In the genomic region with DNA sequence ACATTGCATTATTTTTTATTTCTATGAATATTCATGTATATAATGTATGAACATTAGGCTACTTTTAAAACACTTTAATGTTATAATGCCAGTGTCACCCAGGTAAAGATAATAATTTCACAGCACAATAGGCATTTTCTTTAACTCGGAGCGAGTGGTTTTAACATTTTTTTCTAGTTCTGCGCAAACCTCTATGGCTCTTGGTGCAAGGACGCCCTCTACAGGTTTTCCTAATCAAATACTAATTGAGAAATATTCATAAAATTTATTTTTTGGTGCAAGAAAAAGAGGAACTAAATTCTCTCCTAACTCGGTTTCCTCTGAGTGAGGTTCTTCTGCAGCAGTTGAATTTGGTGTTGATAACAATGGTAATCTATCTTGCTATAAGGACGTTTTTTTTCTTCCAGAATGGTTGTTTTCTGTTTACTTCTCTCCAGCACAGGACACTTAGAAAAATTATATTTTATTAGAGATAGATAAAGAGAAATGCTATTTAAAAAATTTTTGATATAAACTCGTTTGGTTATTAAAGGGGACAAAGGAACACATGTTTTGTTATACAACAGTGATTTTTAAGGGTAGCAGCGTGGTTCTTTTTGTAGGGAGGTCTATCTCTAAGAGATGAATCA, we compare ENCODE assay signal across 8 cellular contexts. TPM values are rescaled to one million over a fixed set of nuclear protein-coding genes. Genes with fewer than 3 reads are reported as not detected.
DNase-seq lines count a peak whose midpoint lies in the region; ATAC-seq and TF ChIP-seq lines count a peak whose summit lies in the region.

No MANE protein-coding gene starts in this region.

- H3K4me1 ChIP-seq in BE2C (no peaks in the 10 kb centered on the region), body of pancreas (peaks cover 10% of the 10 kb centered on the region), mesenchymal stem cell (ENCODE audit: control insufficient read depth, insufficient read depth, low read depth, low read length) (peaks cover 12% of the 10 kb centered on the region)

- peak; percentile 83 for TF ChIP-seq CTCF in BE2C (IDR thresholded peaks at IDR 0.05; ENCODE audit: low read depth, low read length)
- peak; percentile 46 to 63 (median 59) for TF ChIP-seq CTCF in body of pancreas (IDR thresholded peaks at IDR 0.05)

- H3K4ac ChIP-seq in mesenchymal stem cell (ENCODE audit: low read depth in 1 of 2, low read length in 2 of 2), result no peak overlapping the region

- H2BK120ac ChIP-seq in mesenchymal stem cell (ENCODE audit: low read depth, low read length), result no peak overlapping the region

- intact Hi-C loops in body of pancreas (cut with DNase I), result no loop called here

- no peak overlapping the region for H2BK15ac ChIP-seq in mesenchymal stem cell (ENCODE audit: low read depth, poor library complexity, severe bottlenecking)

- no peaks in the 10 kb centered on the region for H3K79me1 ChIP-seq in mesenchymal stem cell (replicated peaks; ENCODE audit: low read length, poor library complexity, severe bottlenecking)

- H4K91ac ChIP-seq in mesenchymal stem cell (ENCODE audit: low read length), result no peak overlapping the region

- no peaks in the 10 kb centered on the region for H3K36me3 Mint-ChIP-seq in T-cell

- H3K4me1 Mint-ChIP-seq in T-cell, result peaks cover 5 to 12% (median 9%) of the 10 kb centered on the region in 3 donors

- DNase-seq in BE2C (peak; percentile 25), NCI-H460 (ENCODE audit: extremely low read depth, low read depth) (peak; percentile 33), body of pancreas (peak in 1 of 4 donors; percentile 17), mesenchymal stem cell (peak; percentile 15), T-cell (no peak)

- CTCF ChIA-PET in T-cell (lab: Charles Lee), result interaction anchor here in 1 of 2 donors (0.7 kb wide), 1 partner anchor 39 kb away, joined by 3 read pairs; no protein-coding TSS in a partner anchor

- H2BK12ac ChIP-seq in mesenchymal stem cell (ENCODE audit: low read length in 2 of 2), result no peak overlapping the region

- H3K27ac ChIP-seq in body of pancreas (no peak overlapping the region), mesenchymal stem cell (ENCODE audit: low read length, poor library complexity, severe bottlenecking) (no peak overlapping the region)

- no peaks in the 10 kb centered on the region for H3K9me3 ChIP-seq in BE2C
- H3K9me3 ChIP-seq in body of pancreas, result no peaks in the 10 kb centered on the region
- H3K9me3 ChIP-seq in mesenchymal stem cell (ENCODE audit: control insufficient read depth, low read length), result no peaks in the 10 kb centered on the region

- H4K8ac ChIP-seq in mesenchymal stem cell (ENCODE audit: low read length), result no peak overlapping the region

- no peak overlapping the region for H3K18ac ChIP-seq in mesenchymal stem cell (ENCODE audit: low read depth in 1 of 2, low read length in 2 of 2)

- no peaks in the 10 kb centered on the region for H3K36me3 ChIP-seq in BE2C
- no peaks in the 10 kb centered on the region for H3K36me3 ChIP-seq in body of pancreas (replicated peaks in 1 of 2; ENCODE audit: insufficient read depth in 1 of 2, low read depth in 2 of 2)
- H3K36me3 ChIP-seq in mesenchymal stem cell (ENCODE audit: control insufficient read depth in 1 of 2, insufficient read depth in 2 of 2, low read depth in 1 of 2, low read length in 2 of 2), result no peaks in the 10 kb centered on the region

- H3K9me3 Mint-ChIP-seq in T-cell, result no peaks in the 10 kb centered on the region

- peaks cover 30 to 36% of the 10 kb centered on the region in 2 donors for H3K27me3 Mint-ChIP-seq in T-cell

- WGBS in body of pancreas, 2 donors, result 9 to 11% methylated on average over 8 of the region's 8 CpGs
- whole genome bisulfite sequencing in mesenchymal stem cell, result 18% methylated on average over 4 of the region's 8 CpGs

- no peak overlapping the region for H3K27ac Mint-ChIP-seq in T-cell

- ATAC-seq in GM19351 (IDR thresholded peaks at IDR 0.05; ENCODE audit: unreplicated experiment) (peak; percentile 53), body of pancreas (no peak), GM18511 (IDR thresholded peaks at IDR 0.05; ENCODE audit: unreplicated experiment) (no peak), T-cell (replicated peaks in 1 of 4) (no peak), GM18498 (IDR thresholded peaks at IDR 0.05; ENCODE audit: unreplicated experiment) (no peak)

- TF ChIP-seq POLR2A in body of pancreas (IDR thresholded peaks at IDR 0.05), result no peak

- POLR2A ChIA-PET in T-cell (lab: Charles Lee), result no interaction called here

- no peak overlapping the region for H3K9ac ChIP-seq in mesenchymal stem cell (ENCODE audit: low read length)

- H3K4me3 ChIP-seq in BE2C (ENCODE audit: low read depth, low read length), result no peak overlapping the region
- no peak overlapping the region for H3K4me3 ChIP-seq in body of pancreas
- no peak overlapping the region for H3K4me3 ChIP-seq in mesenchymal stem cell (ENCODE audit: insufficient read depth in 1 of 2, low read depth in 1 of 2, low read length in 2 of 2)

- no peak overlapping the region for H3K4me3 Mint-ChIP-seq in T-cell

- no peak overlapping the region for H2AFZ ChIP-seq in mesenchymal stem cell (ENCODE audit: low read depth, low read length)

- H3K27me3 ChIP-seq in BE2C, result peaks cover 76% of the 10 kb centered on the region
- peaks cover 0 to 20% of the 10 kb centered on the region in 2 donors for H3K27me3 ChIP-seq in body of pancreas
- peaks cover 44 to 68% of the 10 kb centered on the region in 2 experiments for H3K27me3 ChIP-seq in mesenchymal stem cell (ENCODE audit: control insufficient read depth in 1 of 2, insufficient read depth in 1 of 2, low read length in 2 of 2)

- no peak overlapping the region for H2BK5ac ChIP-seq in mesenchymal stem cell (ENCODE audit: low read depth, low read length, poor library complexity, severe bottlenecking)

- H3K14ac ChIP-seq in mesenchymal stem cell (ENCODE audit: low read length in 2 of 2), result no peak overlapping the region

- no peak overlapping the region for H2AK5ac ChIP-seq in mesenchymal stem cell (ENCODE audit: low read length, severe bottlenecking)

- no peak overlapping the region for H3K4me2 ChIP-seq in mesenchymal stem cell (ENCODE audit: low read length, poor library complexity, severe bottlenecking)

- no peak overlapping the region for H3K23ac ChIP-seq in mesenchymal stem cell (ENCODE audit: low read length in 2 of 2)

RNA-seq across cellular contexts. Expression of a gene that starts 2.4 kb away (rescaled TPM):
- not detected for polyA plus RNA-seq in BE2C (2012; ENCODE audit: insufficient read depth, insufficient read length, low read depth)
- total RNA-seq in NCI-H460 (2014; rRNA removed; shearing (Covaris generic)), result not detected in 2 replicates
- not detected in 2 replicates for polyA plus RNA-seq in NCI-H460 (2014; cell fraction: nucleus; rRNA removed)
- total RNA-seq in body of pancreas (under 1 TPM; 0.66 to 0.78 TPM), T-cell (not detected)
- not detected for polyA plus RNA-seq in mesenchymal stem cell (2013, experiment 1 of 2)
- polyA plus RNA-seq in mesenchymal stem cell (2013, experiment 2 of 2), result not detected

RNA-seq across cellular contexts. Expression of a gene that starts 45.8 kb away (rescaled TPM):
- 11.9 TPM for polyA plus RNA-seq in BE2C (2012; ENCODE audit: insufficient read depth, insufficient read length, low read depth)
- total RNA-seq in NCI-H460 (2014; rRNA removed; shearing (Covaris generic)), result 17.7 and 19.7 TPM in 2 replicates
- 31.6 and 50.4 TPM in 2 replicates for polyA plus RNA-seq in NCI-H460 (2014; cell fraction: nucleus; rRNA removed)
- total RNA-seq in body of pancreas (10 to 100 TPM; 19.5 to 28.3 TPM), T-cell (10 to 100 TPM; 57.0 to 62.9 (median 58.2) TPM)
- polyA plus RNA-seq in mesenchymal stem cell (2013, experiment 1 of 2), result 9.5 TPM
- 9.5 TPM for polyA plus RNA-seq in mesenchymal stem cell (2013, experiment 2 of 2)

Comparison
In these comparisons a context has a peak if more than half of its experiments do, and no peak if none do; other contexts are left out.
1. DNase-seq: peak in BE2C (single experiment), NCI-H460 (single experiment) and mesenchymal stem cell (single experiment); none in T-cell (0 of 34).